ENCODE assay signal across 11 cellular contexts in genomic region chr3:48426401-48426909, GRCh38. TPM values are rescaled to one million over a fixed set of nuclear protein-coding genes. Genes with fewer than 3 reads are reported as not detected.
DNase-seq lines count a peak whose midpoint lies in the region; ATAC-seq and TF ChIP-seq lines count a peak whose summit lies in the region.
"Had no signal": no experiment of that assay in that cellular context is flagged by ENCODE, and none has a peak within 500 bp of the region (broad histone marks: within the 10 kb centered on the region; RNA-seq: fewer than 3 reads in every experiment).

No MANE protein-coding gene starts in this region.

- H3K36me3 ChIP-seq in tibial nerve = peaks cover 0 to 25% (median 3%) of the 10 kb centered on the region in 3 donors

- H3K27me3 Mint-ChIP-seq in nephron (ENCODE audit: low read depth) = no peaks in the 10 kb centered on the region

- H3K27me3 ChIP-seq in tibial nerve = no peaks in the 10 kb centered on the region

- intact Hi-C loops in Right ventricle myocardium inferior (cut with DNase I) = no loop called here

- peak in 1 of 2 donors; percentile 19 for TF ChIP-seq EP300 in tibial nerve (IDR thresholded peaks at IDR 0.05)

- peak overlapping the region; percentile 95 to 98 (median 96) for H3K27ac ChIP-seq in tibial nerve

- TF ChIP-seq POLR2A in tibial nerve (IDR thresholded peaks at IDR 0.05) = no peak

- no peak for TF ChIP-seq CTCF in astrocyte of the cerebellum (IDR thresholded peaks at IDR 0.05; ENCODE audit: low read depth, low read length, missing control alignments)
- TF ChIP-seq CTCF in nephron (IDR thresholded peaks at IDR 0.05; ENCODE audit: unreplicated experiment in 3 of 3) = no peak
- TF ChIP-seq CTCF in tibial nerve (IDR thresholded peaks at IDR 0.05) = no peak

- in situ Hi-C loops in astrocyte of the cerebellum (cut with HindIII; ENCODE audit: low sequenced_read_pairs) = loop anchor here (25.0 kb wide), 1 partner anchor 164 kb away; no protein-coding TSS in a partner anchor

- DNase-seq in astrocyte of the cerebellum (ENCODE audit: low read depth) (no peak), Right ventricle myocardium inferior (ENCODE audit: missing footprints) (no peak), tibial nerve (ENCODE audit: low spot score in 2 of 2) (no peak), NCI-H748 treated with DMSO at 0.1 percent for 48 hours (lab: John Stamatoyannopoulos, UW) (no peak), ecto neural progenitor cell (ENCODE audit: low spot score) (no peak)
- DNase-seq: DND-41, NCI-H226 had no signal

- peak overlapping the region; percentile 84 to 91 (median 87) for H3K4me3 Mint-ChIP-seq in nephron

- H3K36me3 Mint-ChIP-seq in nephron (ENCODE audit: low read depth) = peaks cover 10% of the 10 kb centered on the region

- no peaks in the 10 kb centered on the region for H3K9me3 ChIP-seq in tibial nerve

- peak; percentile 73 for ATAC-seq in Right ventricle myocardium inferior
- no peak for ATAC-seq in HG03196 (IDR thresholded peaks at IDR 0.05; ENCODE audit: unreplicated experiment)

- H3K9me3 Mint-ChIP-seq in nephron = no peaks in the 10 kb centered on the region

- whole genome bisulfite sequencing in tibial nerve, 2 donors = 38 to 42% methylated on average over 11 of the region's 11 CpGs

- H3K4me1 Mint-ChIP-seq in nephron = peaks cover 49% of the 10 kb centered on the region

- peaks cover 0 to 92% (median 41%) of the 10 kb centered on the region in 4 donors for H3K4me1 ChIP-seq in tibial nerve

- peak overlapping the region; percentile 90 to 94 (median 93) for H3K27ac Mint-ChIP-seq in nephron

- H3K4me3 ChIP-seq in astrocyte of the cerebellum (ENCODE audit: low read depth, low read length) (peak overlapping the region; percentile 7), tibial nerve (peak overlapping the region in 3 of 4 donors; percentile 2 to 78 (median 18))

RNA-seq across cellular contexts. Expression of gene PLXNB1, which starts 3.4 kb away (rescaled TPM):
- 45.4 TPM for total RNA-seq in Right ventricle myocardium inferior
- 100 to 1,000 TPM; 216 to 379 (median 339) TPM for total RNA-seq in tibial nerve

RNA-seq across cellular contexts. Expression of gene CCDC51, which starts 13.5 kb away (rescaled TPM):
- total RNA-seq in Right ventricle myocardium inferior (13.3 TPM), tibial nerve (10 to 100 TPM; 23.4 to 33.3 (median 29.2) TPM)

RNA-seq across cellular contexts. Expression of gene TMA7, which starts 13.6 kb away (rescaled TPM):
- total RNA-seq in Right ventricle myocardium inferior (251 TPM), tibial nerve (100 to 1,000 TPM; 212 to 380 (median 291) TPM)

RNA-seq across cellular contexts. Expression of gene ATRIP, which starts 20.1 kb away (rescaled TPM):
- total RNA-seq in Right ventricle myocardium inferior (3.2 TPM), tibial nerve (10 to 100 TPM in 2 of 4 donors, 1 to 10 TPM in 2; 7.5 to 10.5 (median 9.3) TPM)

RNA-seq across cellular contexts. Expression of gene FBXW12, which starts 54.4 kb away (rescaled TPM):
- total RNA-seq in Right ventricle myocardium inferior (not detected), tibial nerve (not detected)
- total RNA-seq: activated CD8-positive, alpha-beta memory T cell treated with anti-CD3 and anti-CD28 coated beads for 36 hours; renal cortical epithelial cell had no signal
